30 cellular contexts compared by ENCODE assay signal in genomic region chr1:161076410-161076809, GRCh38. TPM values are rescaled to one million over a fixed set of nuclear protein-coding genes. Genes with fewer than 3 reads are reported as not detected.
"Had no signal": no experiment of that assay in that cellular context is flagged by ENCODE, and none has a peak within 500 bp of the region (broad histone marks: within the 10 kb centered on the region; RNA-seq: fewer than 3 reads in every experiment).

No MANE protein-coding gene starts in this region.

- H3K4me1 ChIP-seq: gastroesophageal sphincter, right lobe of liver had no signal

- H3K27me3 ChIP-seq: brain microvascular endothelial cell, hepatocyte, neutrophil, right lobe of liver had no signal

- H3K36me3 ChIP-seq: brain microvascular endothelial cell, gastroesophageal sphincter, neutrophil, right lobe of liver had no signal

- H2AFZ ChIP-seq: hepatocyte had no signal

- H3K27ac ChIP-seq: brain microvascular endothelial cell, gastroesophageal sphincter, hepatocyte, neutrophil, right lobe of liver, VCaP had no signal

- H3K27ac Mint-ChIP-seq: activated naive CD4-positive, alpha-beta T cell treated with anti-CD3 and anti-CD28 coated beads, Interleukin-2, amount 10 ng/mL, durations not matched to agents 7 days and 5 days; activated T-helper 1 cell treated with anti-CD3 and anti-CD28 coated beads, Interleukin-12 subunit alpha, Interleukin-12 subunit beta, Interleukin-2, Interleukin-4 antibody, amounts not matched to agents 30 ng/mL and 10 ng/mL and 1 ng/mL, durations not matched to agents 14 hours and 24 hours and 36 hours; nephron; progenitor cell of endocrine pancreas; stimulated activated effector memory CD8-positive, alpha-beta T cell treated with anti-CD3 and anti-CD28 coated beads, Interleukin-12 subunit alpha, Interleukin-12 subunit beta, amount 100 ng/mL, for 72 hours; stimulated activated naive CD8-positive, alpha-beta T cell treated with anti-CD3 and anti-CD28 coated beads, Interleukin-15, Interleukin-2, amounts not matched to agents 100 ng/mL and 50 ng/mL, for 24 hours; T-helper 2 cell treated with Interferon-gamma antibody and Interleukin-4, amounts not matched to agents 5 μg/mL and 100 μg/mL, for 36 hours had no signal

- H3K9me3 ChIP-seq: gastroesophageal sphincter, neutrophil, right lobe of liver had no signal

- ATAC-seq: activated CD4-positive, CD25-positive, alpha-beta regulatory T cell treated with anti-CD3 and anti-CD28 coated beads, Interleukin-2, amount 50 U/mL, for 24 hours; gastroesophageal sphincter; left cardiac atrium; right lobe of liver; stimulated activated effector memory CD8-positive, alpha-beta T cell treated with anti-CD3 and anti-CD28 coated beads, Interleukin-12 subunit alpha, Interleukin-12 subunit beta, amount 100 ng/mL, for 72 hours had no signal

- H3K4me3 Mint-ChIP-seq: activated naive CD4-positive, alpha-beta T cell treated with anti-CD3 and anti-CD28 coated beads, Interleukin-2, amount 10 ng/mL, durations not matched to agents 7 days and 5 days; activated T-helper 1 cell treated with anti-CD3 and anti-CD28 coated beads, Interleukin-12 subunit alpha, Interleukin-12 subunit beta, Interleukin-2, Interleukin-4 antibody, amounts not matched to agents 30 ng/mL and 10 ng/mL and 1 ng/mL, durations not matched to agents 14 hours and 24 hours and 36 hours; nephron; stimulated activated effector memory CD8-positive, alpha-beta T cell treated with anti-CD3 and anti-CD28 coated beads, Interleukin-12 subunit alpha, Interleukin-12 subunit beta, amount 100 ng/mL, for 72 hours; stimulated activated naive CD8-positive, alpha-beta T cell treated with anti-CD3 and anti-CD28 coated beads, Interleukin-15, Interleukin-2, amounts not matched to agents 100 ng/mL and 50 ng/mL, for 24 hours; T-helper 2 cell treated with Interferon-gamma antibody and Interleukin-4, amounts not matched to agents 5 μg/mL and 100 μg/mL, for 36 hours had no signal

- H3K4me3 ChIP-seq: gastroesophageal sphincter, hepatocyte, right lobe of liver had no signal

- H3K36me3 Mint-ChIP-seq: activated naive CD4-positive, alpha-beta T cell treated with anti-CD3 and anti-CD28 coated beads, Interleukin-2, amount 10 ng/mL, durations not matched to agents 7 days and 5 days; stimulated activated effector memory CD8-positive, alpha-beta T cell treated with anti-CD3 and anti-CD28 coated beads, Interleukin-12 subunit alpha, Interleukin-12 subunit beta, amount 100 ng/mL, for 72 hours had no signal

- H3K9me3 Mint-ChIP-seq: activated naive CD4-positive, alpha-beta T cell treated with anti-CD3 and anti-CD28 coated beads, Interleukin-2, amount 10 ng/mL, durations not matched to agents 7 days and 5 days; activated T-helper 1 cell treated with anti-CD3 and anti-CD28 coated beads, Interleukin-12 subunit alpha, Interleukin-12 subunit beta, Interleukin-2, Interleukin-4 antibody, amounts not matched to agents 30 ng/mL and 10 ng/mL and 1 ng/mL, durations not matched to agents 14 hours and 24 hours and 36 hours; nephron; stimulated activated effector memory CD8-positive, alpha-beta T cell treated with anti-CD3 and anti-CD28 coated beads, Interleukin-12 subunit alpha, Interleukin-12 subunit beta, amount 100 ng/mL, for 72 hours; stimulated activated naive CD8-positive, alpha-beta T cell treated with anti-CD3 and anti-CD28 coated beads, Interleukin-15, Interleukin-2, amounts not matched to agents 100 ng/mL and 50 ng/mL, for 24 hours; T-helper 2 cell treated with Interferon-gamma antibody and Interleukin-4, amounts not matched to agents 5 μg/mL and 100 μg/mL, for 36 hours had no signal

- H3K27me3 Mint-ChIP-seq: progenitor cell of endocrine pancreas; stimulated activated naive CD8-positive, alpha-beta T cell treated with anti-CD3 and anti-CD28 coated beads, Interleukin-15, Interleukin-2, amounts not matched to agents 100 ng/mL and 50 ng/mL, for 24 hours had no signal

- H3K4me2 ChIP-seq: hepatocyte had no signal

- H3K4me1 Mint-ChIP-seq: nephron had no signal

- DNase-seq: activated CD4-positive, alpha-beta T cell treated with anti-CD3 and anti-CD28 coated beads for 48 hours; activated CD4-positive, alpha-beta T cell treated with anti-CD3 and anti-CD28 coated beads, Interleukin-2, amount 50 U/mL, for 48 hours; activated CD8-positive, alpha-beta memory T cell treated with anti-CD3 and anti-CD28 coated beads for 24 hours; activated effector memory CD4-positive, alpha-beta T cell treated with anti-CD3 and anti-CD28 coated beads, Interleukin-2, amount 50 U/mL, for 16 hours; activated naive CD4-positive, alpha-beta T cell treated with anti-CD3 and anti-CD28 coated beads, Interleukin-2, amount 10 ng/mL, durations not matched to agents 7 days and 5 days; amniotic stem cell; brain microvascular endothelial cell; central memory CD4-positive, alpha-beta T cell; islet precursor cell; left cardiac atrium; left ventricle myocardium superior; right lobe of liver; stimulated activated CD4-positive, alpha-beta T cell treated with anti-CD3 and anti-CD28 coated beads, Interleukin-4, amount 100 ng/mL, for 24 hours; T-helper 1 cell had no signal

- H3K79me2 ChIP-seq: hepatocyte had no signal

RNA-seq across cellular contexts. Expression of gene ARHGAP30, which starts 6.7 kb away (rescaled TPM):
- total RNA-seq: endothelial cell of umbilical vein, lung microvascular endothelial cell, osteocyte, progenitor cell of endocrine pancreas, renal cortical epithelial cell had no signal
- polyA plus RNA-seq: endothelial cell of umbilical vein had no signal

RNA-seq across cellular contexts. Expression of gene NECTIN4, which starts 12.9 kb away (rescaled TPM):
- total RNA-seq: activated T-helper 1 cell treated with anti-CD3 and anti-CD28 coated beads, Interleukin-12 subunit alpha, Interleukin-12 subunit beta, Interleukin-2, Interleukin-4 antibody, amounts not matched to agents 30 ng/mL and 10 ng/mL and 1 ng/mL, durations not matched to agents 14 hours and 24 hours and 36 hours; left ventricle myocardium superior; lung microvascular endothelial cell; osteocyte; right lobe of liver; skeletal muscle tissue had no signal

RNA-seq across cellular contexts. Expression of gene KLHDC9, which starts 21.8 kb away (rescaled TPM):
- total RNA-seq: activated T-helper 1 cell treated with anti-CD3 and anti-CD28 coated beads, Interleukin-12 subunit alpha, Interleukin-12 subunit beta, Interleukin-2, Interleukin-4 antibody, amounts not matched to agents 30 ng/mL and 10 ng/mL and 1 ng/mL, durations not matched to agents 14 hours and 24 hours and 36 hours; skeletal muscle tissue had no signal
